In the genomic region with DNA sequence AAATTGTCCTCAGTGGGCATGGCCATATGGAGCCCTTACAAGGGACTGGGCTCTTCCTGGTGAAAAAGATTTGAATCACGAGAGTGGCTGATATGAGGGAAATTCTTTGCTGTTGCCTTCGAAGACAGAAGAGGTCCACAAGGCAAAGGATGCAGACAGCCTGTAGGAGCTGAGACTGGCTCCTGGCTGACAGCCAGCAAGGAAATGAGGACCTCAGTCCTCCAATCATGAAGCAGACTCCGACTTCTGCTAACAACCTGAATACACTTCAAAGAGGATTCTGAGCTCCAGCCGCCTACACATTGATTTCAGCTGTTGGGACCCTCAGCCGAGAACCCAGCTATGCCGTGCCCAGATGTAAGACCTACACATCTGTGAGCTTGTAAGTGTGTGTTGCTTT, we compare ENCODE assay signal across 19 cellular contexts. TPM values are rescaled to one million over a fixed set of nuclear protein-coding genes. Genes with fewer than 3 reads are reported as not detected.
DNase-seq lines count a peak whose midpoint lies in the region; ATAC-seq and TF ChIP-seq lines count a peak whose summit lies in the region.
"Had no signal": no experiment of that assay in that cellular context is flagged by ENCODE, and none has a peak within 500 bp of the region (broad histone marks: within the 10 kb centered on the region; RNA-seq: fewer than 3 reads in every experiment).

No MANE protein-coding gene starts in this region.

- DNase-seq in NCI-H1417 treated with DMSO at 0.1 percent for 48 hours (lab: John Stamatoyannopoulos, UW) (peak; percentile 34), NCI-H524 (lab: John Stamatoyannopoulos, UW) (peak; percentile 79 to 91), mucosa of descending colon (peak in 1 of 3 donors; percentile 26)
- DNase-seq: activated naive CD8-positive, alpha-beta T cell treated with anti-CD3 and anti-CD28 coated beads, Interleukin-2, amount 50 U/mL, for 24 hours; erythroblast; gastrocnemius medialis; MG63; NK-92 treated with Interleukin-12 subunit alpha and Interleukin-12 subunit beta, amount 100 ng/mL, for 24 hours; stimulated activated CD4-positive, alpha-beta T cell treated with anti-CD3 and anti-CD28 coated beads, Interleukin-4, amount 100 ng/mL, for 24 hours had no signal

- intact Hi-C loops in mucosa of descending colon (cut with DNase I, micrococcal nuclease): no loop called here

- POLR2A ChIA-PET in HEK293 (lab: Yijun Ruan, JAX): no interaction called here

- no peak overlapping the region for H3K27ac ChIP-seq in HEK293 (ENCODE audit: extremely low read depth, low read depth, low read length)
- H3K27ac ChIP-seq: gastrocnemius medialis, prostate gland, skin epidermis, vagina had no signal

- H3K4me3 ChIP-seq in HEK293 (ENCODE audit: low read depth, low read length): no peak overlapping the region
- H3K4me3 ChIP-seq in mucosa of descending colon: no peak overlapping the region
- H3K4me3 ChIP-seq: gastrocnemius medialis, MG63, prostate gland, skin epidermis, vagina had no signal

- TF ChIP-seq CTCF in HEK293 (tag by site-specific recombination; IDR thresholded peaks at IDR 0.05): no peak
- no peak for TF ChIP-seq CTCF in mucosa of descending colon (IDR thresholded peaks at IDR 0.05)

- H3K9me3 ChIP-seq in HEK293 (ENCODE audit: control insufficient read depth, insufficient read depth, low read depth, low read length) (no peaks in the 10 kb centered on the region), mucosa of descending colon (no peaks in the 10 kb centered on the region)
- H3K9me3 ChIP-seq: gastrocnemius medialis, MG63, prostate gland, vagina had no signal

- ATAC-seq in mucosa of descending colon (peak; percentile 20), GM18909 (IDR thresholded peaks at IDR 0.05; ENCODE audit: poor library complexity, unreplicated experiment) (no peak), HG03457 (IDR thresholded peaks at IDR 0.05; ENCODE audit: unreplicated experiment) (no peak), HG03095 (IDR thresholded peaks at IDR 0.05; ENCODE audit: unreplicated experiment) (no peak)
- ATAC-seq: activated naive CD8-positive, alpha-beta T cell treated with anti-CD3 and anti-CD28 coated beads, Interleukin-2, amount 50 U/mL, for 24 hours; gastrocnemius medialis; natural killer cell treated with Interleukin-12 subunit alpha and Interleukin-12 subunit beta and Interleukin-15 and Interleukin-18, amount 100 ng/mL, for 72 hours had no signal

- no peaks in the 10 kb centered on the region for H3K36me3 ChIP-seq in HEK293 (ENCODE audit: control insufficient read depth in 2 of 2, insufficient read depth in 1 of 2, low read length in 2 of 2)
- no peaks in the 10 kb centered on the region for H3K36me3 ChIP-seq in mucosa of descending colon (ENCODE audit: low read depth)
- H3K36me3 ChIP-seq: gastrocnemius medialis, MG63, prostate gland, vagina had no signal

- H3K4me1 ChIP-seq in HEK293 (ENCODE audit: control insufficient read depth, insufficient read depth, low read length): no peaks in the 10 kb centered on the region; the same call in 1 of the 2 replicates
- H3K4me1 ChIP-seq in mucosa of descending colon (ENCODE audit: low read depth): peaks cover 11% of the 10 kb centered on the region
- H3K4me1 ChIP-seq: prostate gland had no signal

- CTCF ChIA-PET in HEK293 (lab: Yijun Ruan, JAX): no interaction called here

TF ChIP-seq in HEK293, 187 proteins besides CTCF, POLR2A, EP300 and RAD21:
- TF ChIP-seq ZNF354C (tag by site-specific recombination; IDR thresholded peaks at IDR 0.05; ENCODE audit: borderline replicate concordance, low read depth) (no peak), ZNF335 (tag by site-specific recombination; conservative IDR thresholded peaks at IDR 0.05) (0 out of 2 replicates have a peak, but pooled peaks have one; percentile 29)
TF ChIP-seq in HEK293: peak in this region for 1.

RNA-seq across cellular contexts. Expression of gene ST8SIA5, which starts 3.0 kb away (rescaled TPM):
- total RNA-seq in mucosa of descending colon: under 1 TPM; 0.20 to 0.66 (median 0.24) TPM
- total RNA-seq: B cell, bronchial epithelial cell, vagina had no signal
